ENCODE assay signal across 34 cellular contexts in the genomic region with DNA sequence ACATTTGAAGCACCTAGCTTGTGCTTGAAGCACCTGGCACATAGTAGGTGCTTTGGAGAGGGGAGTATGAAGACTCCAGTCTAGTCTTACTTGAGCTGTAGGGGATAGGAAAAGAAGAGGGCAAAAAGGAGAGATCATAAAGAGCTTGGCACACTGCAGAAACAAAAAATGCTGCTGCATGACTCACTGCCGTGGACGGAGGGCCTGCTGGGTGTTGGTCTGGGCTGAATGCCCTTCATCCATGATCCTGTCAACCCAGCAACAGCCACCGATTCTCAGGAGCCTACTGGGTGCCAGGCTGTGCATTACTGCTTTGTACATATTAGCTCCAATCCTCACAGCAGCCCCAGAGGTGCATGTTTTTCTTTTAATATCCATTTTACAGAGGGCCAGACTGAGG. TPM values are rescaled to one million over a fixed set of nuclear protein-coding genes. Genes with fewer than 3 reads are reported as not detected.
DNase-seq lines count a peak whose midpoint lies in the region; TF ChIP-seq lines count a peak whose summit lies in the region.
"Had no signal": no experiment of that assay in that cellular context is flagged by ENCODE, and none has a peak within 500 bp of the region (broad histone marks: within the 10 kb centered on the region; RNA-seq: fewer than 3 reads in every experiment).

No MANE protein-coding gene starts in this region.

- TF ChIP-seq POLR2A in breast epithelium (IDR thresholded peaks at IDR 0.05) (no peak), ovary (IDR thresholded peaks at IDR 0.05) (no peak)

- H3K27ac ChIP-seq in breast epithelium: no peak overlapping the region
- no peak overlapping the region for H3K27ac ChIP-seq in ovary
- H3K27ac ChIP-seq: 22Rv1, adrenal gland, heart left ventricle, neutrophil, Peyer's patch, SJCRH30, skin epidermis, upper lobe of left lung had no signal

- TF ChIP-seq CTCF in MCF 10A (IDR thresholded peaks at IDR 0.05; ENCODE audit: unreplicated experiment) (no peak), breast epithelium (IDR thresholded peaks at IDR 0.05) (no peak), cardiac fibroblast (IDR thresholded peaks at IDR 0.05; ENCODE audit: low read depth, low read length) (no peak), ovary (IDR thresholded peaks at IDR 0.05) (no peak)

- POLR2A ChIA-PET in MCF 10A (lab: Yijun Ruan, JAX): no interaction called here

- intact Hi-C loops in MCF 10A (cut with micrococcal nuclease): no loop called here
- intact Hi-C loops in breast epithelium (cut with DNase I; ENCODE audit: low total_unique reads): no loop called here
- intact Hi-C loops in ovary (cut with DNase I): no loop called here

- no peaks in the 10 kb centered on the region for H3K9me3 Mint-ChIP-seq in MCF 10A (ENCODE audit: unreplicated experiment)
- H3K9me3 Mint-ChIP-seq: activated T-cell treated with anti-CD3 and anti-CD28 coated beads, Interleukin-2, amount 50 U/mL, for 4 hours; memory B cell had no signal

- no peak overlapping the region for H3K27ac Mint-ChIP-seq in MCF 10A (ENCODE audit: low read depth, unreplicated experiment)
- H3K27ac Mint-ChIP-seq: activated CD4-positive, alpha-beta T cell treated with anti-CD3 and anti-CD28 coated beads for 36 hours; memory B cell had no signal

- H3K27me3 ChIP-seq in breast epithelium: peaks cover 0 to 25% of the 10 kb centered on the region in 2 donors
- H3K27me3 ChIP-seq in MG63: no peaks in the 10 kb centered on the region
- no peaks in the 10 kb centered on the region for H3K27me3 ChIP-seq in ovary
- H3K27me3 ChIP-seq: BE2C, Peyer's patch, upper lobe of left lung had no signal

- H3K36me3 ChIP-seq in breast epithelium (no peaks in the 10 kb centered on the region), MG63 (no peaks in the 10 kb centered on the region), ovary (no peaks in the 10 kb centered on the region)
- H3K36me3 ChIP-seq: adrenal gland, BE2C, heart left ventricle, neutrophil, Peyer's patch, SJCRH30, upper lobe of left lung had no signal

- H3K4me1 Mint-ChIP-seq in MCF 10A (ENCODE audit: insufficient read depth, unreplicated experiment): no peaks in the 10 kb centered on the region
- H3K4me1 Mint-ChIP-seq: activated CD4-positive, alpha-beta T cell treated with anti-CD3 and anti-CD28 coated beads for 36 hours; memory B cell had no signal

- H3K4me3 ChIP-seq in breast epithelium: no peak overlapping the region
- H3K4me3 ChIP-seq in MG63: no peak overlapping the region
- no peak overlapping the region for H3K4me3 ChIP-seq in cardiac fibroblast (replicated peaks in 1 of 2; ENCODE audit: low read depth in 2 of 2, low read length in 2 of 2)
- H3K4me3 ChIP-seq in ovary: no peak overlapping the region
- H3K4me3 ChIP-seq: adrenal gland, heart left ventricle, K562, Peyer's patch, SJCRH30, skin epidermis, upper lobe of left lung had no signal

- peaks cover 73% of the 10 kb centered on the region for H3K27me3 Mint-ChIP-seq in MCF 10A (ENCODE audit: insufficient read depth, unreplicated experiment)

- CTCF ChIA-PET in MCF 10A (lab: Yijun Ruan, JAX): interaction anchor here (0.8 to 1.2 kb wide), 3 partner anchors 20 to 185 kb away, joined by 3 to 6 read pairs (median 4); no protein-coding TSS in a partner anchor

- DNase-seq in MCF 10A (ENCODE audit: unreplicated experiment): peak; percentile 39
- no peak for DNase-seq in breast epithelium (ENCODE audit: low spot score in 2 of 2)
- DNase-seq in MG63: peak; percentile 79
- DNase-seq in cardiac fibroblast (ENCODE audit: low read depth in 2 of 2): peak; percentile 5 to 35
- DNase-seq in stromal cell of bone marrow (ENCODE audit: low read depth): peak; percentile 16
- DNase-seq in activated CD4-positive, CD25-positive, alpha-beta regulatory T cell (lab: John Stamatoyannopoulos, UW): no peak
- DNase-seq in NCI-H524 (lab: John Stamatoyannopoulos, UW): no peak
- no peak for DNase-seq in ovary
- DNase-seq: activated CD4-positive, alpha-beta T cell treated with anti-CD3 and anti-CD28 coated beads for 36 hours; activated naive CD4-positive, alpha-beta T cell; activated T-cell treated with anti-CD3 and anti-CD28 coated beads, Interleukin-2, amount 50 U/mL, for 4 hours; BE2C; caudate nucleus; DND-41; heart left ventricle; left colon; NCI-H1436 treated with DMSO at 0.1 percent for 48 hours; NCI-H2107; NCI-H510A treated with DMSO at 0.1 percent for 48 hours; NK-92 treated with Interleukin-12 subunit alpha and Interleukin-12 subunit beta, amount 100 ng/mL, for 24 hours; Peyer's patch; SJCRH30; stimulated activated CD4-positive, alpha-beta T cell treated with anti-CD3 and anti-CD28 coated beads, Interleukin-1b, Interleukin-23, amount 100 ng/mL, for 48 hours; substantia nigra; upper lobe of left lung had no signal

- H3K4me1 ChIP-seq in breast epithelium (no peaks in the 10 kb centered on the region), ovary (ENCODE audit: insufficient read depth) (no peaks in the 10 kb centered on the region)
- H3K4me1 ChIP-seq: adrenal gland, BE2C, heart left ventricle, Peyer's patch, SJCRH30, upper lobe of left lung had no signal

- no peak for TF ChIP-seq EP300 in ovary (IDR thresholded peaks at IDR 0.05)

- H3K36me3 Mint-ChIP-seq in MCF 10A (ENCODE audit: insufficient read depth, unreplicated experiment): no peaks in the 10 kb centered on the region
- H3K36me3 Mint-ChIP-seq: memory B cell had no signal

- no peaks in the 10 kb centered on the region for H3K9me3 ChIP-seq in breast epithelium
- no peaks in the 10 kb centered on the region for H3K9me3 ChIP-seq in MG63
- no peaks in the 10 kb centered on the region for H3K9me3 ChIP-seq in ovary
- H3K9me3 ChIP-seq: adrenal gland, BE2C, heart left ventricle, neutrophil, Peyer's patch, SJCRH30, upper lobe of left lung had no signal

- 32 to 44% (median 41%) methylated on average over 3 of the region's 3 CpGs for WGBS in ovary, 3 donors

- H3K4me3 Mint-ChIP-seq in MCF 10A (ENCODE audit: unreplicated experiment): no peak overlapping the region
- H3K4me3 Mint-ChIP-seq: activated CD4-positive, alpha-beta T cell treated with anti-CD3 and anti-CD28 coated beads for 36 hours; activated T-cell treated with anti-CD3 and anti-CD28 coated beads, Interleukin-2, amount 50 U/mL, for 4 hours; memory B cell had no signal

- BruUV-seq in MCF 10A (replicated peaks; lab: Mats Ljungman, UMichigan): no TSS peak

RNA-seq across cellular contexts. Expression of gene PDYN, which starts 6.0 kb away (rescaled TPM):
- total RNA-seq in MCF 10A (2022): not detected in 2 replicates
- total RNA-seq in breast epithelium: not detected
- total RNA-seq in MG63 (2014; rRNA removed; shearing (Covaris generic); ENCODE audit: low replicate concordance): not detected in 2 replicates
- not detected for total RNA-seq in ovary
- polyA plus RNA-seq in ovary: not detected
- total RNA-seq: activated CD4-positive, alpha-beta T cell treated with anti-CD3 and anti-CD28 coated beads for 36 hours; activated CD8-positive, alpha-beta memory T cell treated with anti-CD3 and anti-CD28 coated beads for 36 hours; activated T-cell treated with anti-CD3 and anti-CD28 coated beads, Interleukin-2, amount 50 U/mL, for 4 hours; adrenal gland; dermis microvascular lymphatic vessel endothelial cell; heart left ventricle; K562; left colon; Peyer's patch; SJCRH30; T-helper 1 cell treated with Interleukin-12 subunit alpha and Interleukin-12 subunit beta and Interleukin-4 antibody, amounts not matched to agents 30 ng/mL and 1 ng/mL, for 36 hours; upper lobe of left lung had no signal
- polyA plus RNA-seq: adrenal gland, heart left ventricle, K562 had no signal

Comparison
In these comparisons a context has a peak if more than half of its experiments do, and no peak if none do; other contexts are left out.
1. DNase-seq: peak in MCF 10A (single experiment), MG63 (single experiment), cardiac fibroblast (2 of 2) and stromal cell of bone marrow (single experiment); none in breast epithelium (0 of 2), activated CD4-positive, CD25-positive, alpha-beta regulatory T cell (0 of 4), NCI-H524 (0 of 2) and ovary (0 of 5).